Comparison of ENCODE assay signal across 20 cellular contexts in genomic region chr9:123389070-123389469, GRCh38. TPM values are rescaled to one million over a fixed set of nuclear protein-coding genes. Genes with fewer than 3 reads are reported as not detected.
"Had no signal": no experiment of that assay in that cellular context is flagged by ENCODE, and none has a peak within 500 bp of the region (broad histone marks: within the 10 kb centered on the region; RNA-seq: fewer than 3 reads in every experiment).

No MANE protein-coding gene starts in this region.

- H3K4me1 Mint-ChIP-seq: activated naive CD8-positive, alpha-beta T cell treated with anti-CD3 and anti-CD28 coated beads for 36 hours; central memory CD8-positive, alpha-beta T cell; memory B cell had no signal

- FAIRE-seq: keratinocyte had no signal

- H3K27ac Mint-ChIP-seq: activated naive CD8-positive, alpha-beta T cell treated with anti-CD3 and anti-CD28 coated beads for 36 hours; memory B cell had no signal

- H3K4me3 Mint-ChIP-seq: activated naive CD8-positive, alpha-beta T cell treated with anti-CD3 and anti-CD28 coated beads for 36 hours; brain; central memory CD8-positive, alpha-beta T cell; memory B cell; naive thymus-derived CD8-positive, alpha-beta T cell had no signal

- ATAC-seq: activated CD4-positive, CD25-positive, alpha-beta regulatory T cell treated with anti-CD3 and anti-CD28 coated beads, Interleukin-2, amount 50 U/mL, for 24 hours; mucosa of descending colon; naive thymus-derived CD8-positive, alpha-beta T cell; stimulated activated naive CD8-positive, alpha-beta T cell treated with anti-CD3 and anti-CD28 coated beads, Interleukin-15, Interleukin-2, amounts not matched to agents 100 U/mL and 50 U/mL, for 24 hours had no signal

- H3K9me3 ChIP-seq: mucosa of descending colon, right atrium auricular region, transverse colon, vagina had no signal

- H3K4me1 ChIP-seq: left ventricle myocardium inferior, right atrium auricular region, transverse colon, vagina had no signal

- H3K27me3 ChIP-seq: esophagus muscularis mucosa, right atrium auricular region, transverse colon, vagina had no signal

- H3K4me3 ChIP-seq: coronary artery, esophagus muscularis mucosa, left ventricle myocardium inferior, mucosa of descending colon, right atrium auricular region, skin epidermis, transverse colon, vagina had no signal

- DNase-seq: activated CD4-positive, alpha-beta T cell treated with anti-CD3 and anti-CD28 coated beads, Interleukin-2, amount 50 U/mL, for 1 hour; activated CD8-positive, alpha-beta memory T cell treated with anti-CD3 and anti-CD28 coated beads for 24 hours; activated naive CD8-positive, alpha-beta T cell treated with anti-CD3 and anti-CD28 coated beads for 36 hours; amygdala; left ventricle myocardium inferior; mucosa of descending colon; naive thymus-derived CD8-positive, alpha-beta T cell; nucleus accumbens; stimulated activated naive CD8-positive, alpha-beta T cell treated with anti-CD3 and anti-CD28 coated beads, Interleukin-15, Interleukin-2, amounts not matched to agents 100 U/mL and 50 U/mL, for 24 hours; transverse colon had no signal

- H3K27ac ChIP-seq: coronary artery, esophagus muscularis mucosa, left ventricle myocardium inferior, right atrium auricular region, skin epidermis, transverse colon, vagina had no signal

- H3K36me3 ChIP-seq: left ventricle myocardium inferior, right atrium auricular region, transverse colon, vagina had no signal

- H3K27me3 Mint-ChIP-seq: activated naive CD8-positive, alpha-beta T cell treated with anti-CD3 and anti-CD28 coated beads for 36 hours; central memory CD8-positive, alpha-beta T cell; memory B cell; naive thymus-derived CD8-positive, alpha-beta T cell had no signal

- H3K9me3 Mint-ChIP-seq: activated naive CD8-positive, alpha-beta T cell treated with anti-CD3 and anti-CD28 coated beads for 36 hours; central memory CD8-positive, alpha-beta T cell; memory B cell had no signal

- H3K36me3 Mint-ChIP-seq: activated naive CD8-positive, alpha-beta T cell treated with anti-CD3 and anti-CD28 coated beads for 36 hours; memory B cell had no signal

RNA-seq across cellular contexts. Expression of gene CRB2, which starts 33.1 kb away (rescaled TPM):
- total RNA-seq: left ventricle myocardium inferior, vagina had no signal
- polyA plus RNA-seq: keratinocyte had no signal
